Comparison of ENCODE assay signal across 1 cellular context in genomic region chr4:80125252-80126177, GRCh38.
A peak's percentile ranks its signal among the peaks of the same experiment; 100 is the strongest.
TF ChIP-seq lines count a peak whose summit lies in the region.

No MANE protein-coding gene starts in this region.

TF ChIP-seq in K562, 482 proteins besides CTCF, POLR2A, EP300 and RAD21 (continued from another document and continues in another):
- TF ChIP-seq ZBTB1 (CRISPR knock-in tag; IDR thresholded peaks at IDR 0.05; ENCODE audit: borderline replicate concordance, low read depth) = no peak
- TF ChIP-seq NRF1 (conservative IDR thresholded peaks at IDR 0.05 in 1 of 2, IDR thresholded peaks at IDR 0.05 in 1 of 2) = no peak
- TF ChIP-seq NUFIP1 (IDR thresholded peaks at IDR 0.05; ENCODE audit: partially characterized antibody) = no peak
- no peak for TF ChIP-seq BCOR (IDR thresholded peaks at IDR 0.05)
- no peak for TF ChIP-seq ZFP36 (IDR thresholded peaks at IDR 0.05; ENCODE audit: low read depth, low read length, partially characterized antibody)
- TF ChIP-seq NFIX (CRISPR knock-in tag; IDR thresholded peaks at IDR 0.05; ENCODE audit: low read depth) = no peak
- TF ChIP-seq ZNF277 (CRISPR knock-in tag; IDR thresholded peaks at IDR 0.05; ENCODE audit: borderline replicate concordance) = no peak
- TF ChIP-seq THRA (IDR thresholded peaks at IDR 0.05) = no peak
- TF ChIP-seq ZBTB12 (CRISPR knock-in tag; IDR thresholded peaks at IDR 0.05) = no peak
- TF ChIP-seq RNF2 (IDR thresholded peaks at IDR 0.05) = peak; percentile 45; the same call in 1 of the 2 replicates
- TF ChIP-seq ZNF354B (CRISPR knock-in tag; IDR thresholded peaks at IDR 0.05) = no peak
- no peak for TF ChIP-seq STAT5B (CRISPR knock-in tag; IDR thresholded peaks at IDR 0.05)
- TF ChIP-seq ELF1 (tag; IDR thresholded peaks at IDR 0.05) = no peak
- no peak for TF ChIP-seq ZNF668 (CRISPR knock-in tag; IDR thresholded peaks at IDR 0.05)
- TF ChIP-seq SMARCE1 (IDR thresholded peaks at IDR 0.05) = no peak; the same call in 1 of the 2 replicates
- TF ChIP-seq GTF2E2 (tag; IDR thresholded peaks at IDR 0.05) = peak; percentile 39; the same call in 1 of the 2 replicates
- TF ChIP-seq ZBED1 (IDR thresholded peaks at IDR 0.05) = no peak
- no peak for TF ChIP-seq PHF8 (IDR thresholded peaks at IDR 0.05; ENCODE audit: borderline replicate concordance, low read length)
- no peak for TF ChIP-seq ZNF444 (CRISPR knock-in tag; IDR thresholded peaks at IDR 0.05)
- no peak for TF ChIP-seq DIDO1 (tag; IDR thresholded peaks at IDR 0.05; ENCODE audit: low read depth)
- peak; percentile 58 for TF ChIP-seq ZNF644 (tag; IDR thresholded peaks at IDR 0.05; ENCODE audit: low read depth)
- TF ChIP-seq ZNF431 (CRISPR knock-in tag; IDR thresholded peaks at IDR 0.05) = no peak
- TF ChIP-seq CTBP1 (IDR thresholded peaks at IDR 0.05; ENCODE audit: borderline replicate concordance) = peak; percentile 78
- TF ChIP-seq ZNF830 (CRISPR knock-in tag; IDR thresholded peaks at IDR 0.05) = no peak
- no peak for TF ChIP-seq RREB1 (CRISPR knock-in tag; IDR thresholded peaks at IDR 0.05)
- TF ChIP-seq HSF4 (CRISPR knock-in tag; IDR thresholded peaks at IDR 0.05; ENCODE audit: borderline replicate concordance) = no peak
- no peak for TF ChIP-seq SMAD2 (IDR thresholded peaks at IDR 0.05; ENCODE audit: low read depth, low read length)
- TF ChIP-seq BRD9 (IDR thresholded peaks at IDR 0.05; ENCODE audit: low read depth, partially characterized antibody) = no peak
- 0 out of 2 replicates have a peak, but pooled peaks have one; percentile 12 for TF ChIP-seq MEF2D (tag; conservative IDR thresholded peaks at IDR 0.05; ENCODE audit: low read depth)
- peak; percentile 87 for TF ChIP-seq SMARCA4 (IDR thresholded peaks at IDR 0.05)
- peak; percentile 92 for TF ChIP-seq NFE2 (IDR thresholded peaks at IDR 0.05; ENCODE audit: low read depth)
- TF ChIP-seq FOXP1 (CRISPR knock-in tag; IDR thresholded peaks at IDR 0.05) = no peak
- TF ChIP-seq PCBP2 (IDR thresholded peaks at IDR 0.05; ENCODE audit: low read depth, low read length, poor library complexity, severe bottlenecking) = no peak
- TF ChIP-seq RBM25 (IDR thresholded peaks at IDR 0.05; ENCODE audit: low read depth, low read length, severe bottlenecking) = no peak
- no peak for TF ChIP-seq NR2C1 (IDR thresholded peaks at IDR 0.05)
- TF ChIP-seq NR2C1 (tag; IDR thresholded peaks at IDR 0.05) = no peak
- TF ChIP-seq ZNF785 (CRISPR knock-in tag; IDR thresholded peaks at IDR 0.05) = no peak
- peak; percentile 56 for TF ChIP-seq HDAC3 (IDR thresholded peaks at IDR 0.05; ENCODE audit: borderline replicate concordance, partially characterized antibody)
- no peak for TF ChIP-seq YBX1 (IDR thresholded peaks at IDR 0.05)
- TF ChIP-seq KLF10 (CRISPR knock-in tag; IDR thresholded peaks at IDR 0.05) = no peak
- TF ChIP-seq TBP (optimal IDR thresholded peaks at IDR 0.05; ENCODE audit: low read depth, low read length) = no peak
- TF ChIP-seq ETS1 (conservative IDR thresholded peaks at IDR 0.05; ENCODE audit: control insufficient read depth, low read depth, low read length) = no peak
- TF ChIP-seq MECOM (CRISPR knock-in tag; IDR thresholded peaks at IDR 0.05) = peak; percentile 99
- TF ChIP-seq CBFA2T3 (IDR thresholded peaks at IDR 0.05) = peak; percentile 69
- TF ChIP-seq ZNF740 (CRISPR knock-in tag; IDR thresholded peaks at IDR 0.05) = no peak
- TF ChIP-seq ZNF740 (tag; IDR thresholded peaks at IDR 0.05) = no peak
- TF ChIP-seq ZNF551 (CRISPR knock-in tag; IDR thresholded peaks at IDR 0.05) = no peak
- no peak; the same call in 1 of the 2 replicates for TF ChIP-seq ZFX (CRISPR knock-in tag; IDR thresholded peaks at IDR 0.05)
- TF ChIP-seq HOMEZ (CRISPR knock-in tag; IDR thresholded peaks at IDR 0.05) = no peak
- TF ChIP-seq GATA2 (CRISPR knock-in tag; IDR thresholded peaks at IDR 0.05) = 0 out of 2 replicates have a peak, but pooled peaks have one; percentile 22
- TF ChIP-seq SRSF3 (IDR thresholded peaks at IDR 0.05; ENCODE audit: insufficient read depth, low read length) = no peak
- TF ChIP-seq NFATC3 (IDR thresholded peaks at IDR 0.05) = no peak
- TF ChIP-seq ZNF764 (CRISPR knock-in tag; IDR thresholded peaks at IDR 0.05; ENCODE audit: low read depth) = no peak
- TF ChIP-seq MXI1 (IDR thresholded peaks at IDR 0.05; ENCODE audit: low read depth, low read length) = no peak
- no peak for TF ChIP-seq ETS2 (tag; IDR thresholded peaks at IDR 0.05; ENCODE audit: borderline replicate concordance, poor library complexity, severe bottlenecking)
- TF ChIP-seq ZSCAN29 (IDR thresholded peaks at IDR 0.05) = no peak
- no peak for TF ChIP-seq ZHX1 (conservative IDR thresholded peaks at IDR 0.05; ENCODE audit: low read length)
- no peak for TF ChIP-seq PYGO2 (tag; IDR thresholded peaks at IDR 0.05)
- peak; percentile 77 for TF ChIP-seq GATAD2B (IDR thresholded peaks at IDR 0.05; ENCODE audit: borderline replicate concordance)
- TF ChIP-seq FOXA1 (IDR thresholded peaks at IDR 0.05; ENCODE audit: borderline replicate concordance) = no peak
- TF ChIP-seq ZNF316 (IDR thresholded peaks at IDR 0.05) = peak; percentile 92
- TF ChIP-seq PHF20 (IDR thresholded peaks at IDR 0.05; ENCODE audit: partially characterized antibody) = no peak
